ENCODE assay signal across 13 cellular contexts in the genomic region with DNA sequence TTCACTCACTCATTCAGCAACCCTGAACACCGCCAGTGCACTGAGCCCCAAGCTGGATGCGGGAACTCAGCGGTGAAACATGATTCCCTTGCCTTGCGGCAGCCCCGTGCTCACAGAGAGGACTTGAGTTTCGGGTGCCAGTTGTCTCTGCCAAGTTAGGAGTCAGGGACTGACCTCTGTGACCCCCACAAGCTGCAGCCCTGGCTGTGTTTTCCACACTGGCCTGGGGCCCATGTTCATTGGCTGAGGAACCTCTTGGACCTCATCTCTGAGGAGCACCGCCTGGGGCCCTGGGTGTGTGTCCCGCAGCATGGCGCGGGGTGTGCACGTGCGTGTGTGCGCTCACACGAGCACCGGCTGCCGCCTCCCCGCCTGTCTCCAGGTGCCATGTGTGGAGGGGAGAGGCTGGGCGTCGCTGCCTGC. TPM values are rescaled to one million over a fixed set of nuclear protein-coding genes. Genes with fewer than 3 reads are reported as not detected.
DNase-seq lines count a peak whose midpoint lies in the region; ATAC-seq and TF ChIP-seq lines count a peak whose summit lies in the region.
"Had no signal": no experiment of that assay in that cellular context is flagged by ENCODE, and none has a peak within 500 bp of the region (broad histone marks: within the 10 kb centered on the region; RNA-seq: fewer than 3 reads in every experiment).

No MANE protein-coding gene starts in this region.

- TF ChIP-seq CTCF in fibroblast of villous mesenchyme (IDR thresholded peaks at IDR 0.05; ENCODE audit: insufficient read depth, low read depth, low read length) (no peak), osteoblast (IDR thresholded peaks at IDR 0.05; ENCODE audit: extremely low read depth, low read depth, low read length) (no peak), uterus (IDR thresholded peaks at IDR 0.05) (no peak)

- DNase-seq in NCI-H2029 (lab: John Stamatoyannopoulos, UW), result peak; percentile 15
- no peak for DNase-seq in NCI-H2029 treated with DMSO at 0.1 percent for 48 hours (lab: John Stamatoyannopoulos, UW)
- DNase-seq in fibroblast of villous mesenchyme (ENCODE audit: low read depth), result peak; percentile 41
- peak; percentile 43 for DNase-seq in osteoblast (ENCODE audit: insufficient read length, low spot score, missing footprints)
- DNase-seq in uterus, result peak; percentile 80 to 88
- no peak for DNase-seq in activated CD4-positive, alpha-beta T cell treated with anti-CD3 and anti-CD28 coated beads for 48 hours
- DNase-seq in iPS-NIHi7 (ENCODE audit: extremely low spot score), result no peak
- DNase-seq: activated CD4-positive, alpha-beta memory T cell treated with anti-CD3 and anti-CD28 coated beads for 36 hours; DND-41; NCI-H345 had no signal

- H3K4me1 ChIP-seq in osteoblast (ENCODE audit: insufficient read depth, low read length) (peaks cover 33% of the 10 kb centered on the region), uterus (peaks cover 15 to 39% of the 10 kb centered on the region in 2 donors)

- H3K4me3 ChIP-seq in fibroblast of villous mesenchyme (ENCODE audit: low read depth, low read length) (no peak overlapping the region), osteoblast (ENCODE audit: insufficient read depth, low read length) (no peak overlapping the region), uterus (no peak overlapping the region)
- H3K4me3 ChIP-seq: SJSA1 had no signal

- intact Hi-C loops in uterus (cut with DNase I; ENCODE audit: low total_unique reads), result no loop called here

- ATAC-seq in GM19023 (IDR thresholded peaks at IDR 0.05; ENCODE audit: unreplicated experiment), result no peak

- no peak for TF ChIP-seq POLR2A in uterus (IDR thresholded peaks at IDR 0.05)

- H3K27ac ChIP-seq in osteoblast (ENCODE audit: low read depth, low read length) (peak overlapping the region; percentile 91), uterus (peak overlapping the region; percentile 71 to 78)
- H3K27ac ChIP-seq: SJSA1 had no signal

- H3K79me2 ChIP-seq in osteoblast (ENCODE audit: insufficient read depth, low read length), result peaks cover 78% of the 10 kb centered on the region

- H3K36me3 ChIP-seq in osteoblast (ENCODE audit: insufficient read depth, low read length), result peaks cover 97% of the 10 kb centered on the region
- no peaks in the 10 kb centered on the region for H3K36me3 ChIP-seq in uterus

- H2AFZ ChIP-seq in osteoblast (ENCODE audit: low read length), result no peak overlapping the region

- H3K4me2 ChIP-seq in osteoblast (ENCODE audit: insufficient read depth, low read length), result no peak overlapping the region

- H3K9me3 ChIP-seq in osteoblast (ENCODE audit: low read depth, low read length) (no peaks in the 10 kb centered on the region), uterus (no peaks in the 10 kb centered on the region)
- H3K9me3 ChIP-seq: SJSA1 had no signal

- no peaks in the 10 kb centered on the region for H3K27me3 ChIP-seq in osteoblast (ENCODE audit: insufficient read depth, low read length)
- H3K27me3 ChIP-seq in uterus, result no peaks in the 10 kb centered on the region
- H3K27me3 ChIP-seq: SJSA1 had no signal

- H4K20me1 ChIP-seq in osteoblast (ENCODE audit: insufficient read depth, low read length), result peaks cover 39% of the 10 kb centered on the region

RNA-seq across cellular contexts. Expression of a gene that starts 31.0 kb away (rescaled TPM):
- total RNA-seq in fibroblast of villous mesenchyme, result 0.86 TPM in 1 of 2 replicates, not detected in the other
- total RNA-seq in osteoblast, result not detected in 2 replicates
- 1 to 10 TPM in 2 of 4 donors, under 1 TPM in 1, not detected in 1; 0.83 to 8.4 (median 8.2) TPM for total RNA-seq in uterus
- total RNA-seq: LHCN-M2, SJSA1 had no signal

Comparison
In these comparisons a context has a peak if more than half of its experiments do, and no peak if none do; other contexts are left out.
1. DNase-seq: peak in NCI-H2029 (single experiment), fibroblast of villous mesenchyme (single experiment), osteoblast (single experiment) and uterus (2 of 2); none in NCI-H2029 treated with DMSO at 0.1 percent for 48 hours (single experiment), activated CD4-positive, alpha-beta T cell treated with anti-CD3 and anti-CD28 coated beads for 48 hours (single experiment) and iPS-NIHi7 (single experiment).